In the genomic region with DNA sequence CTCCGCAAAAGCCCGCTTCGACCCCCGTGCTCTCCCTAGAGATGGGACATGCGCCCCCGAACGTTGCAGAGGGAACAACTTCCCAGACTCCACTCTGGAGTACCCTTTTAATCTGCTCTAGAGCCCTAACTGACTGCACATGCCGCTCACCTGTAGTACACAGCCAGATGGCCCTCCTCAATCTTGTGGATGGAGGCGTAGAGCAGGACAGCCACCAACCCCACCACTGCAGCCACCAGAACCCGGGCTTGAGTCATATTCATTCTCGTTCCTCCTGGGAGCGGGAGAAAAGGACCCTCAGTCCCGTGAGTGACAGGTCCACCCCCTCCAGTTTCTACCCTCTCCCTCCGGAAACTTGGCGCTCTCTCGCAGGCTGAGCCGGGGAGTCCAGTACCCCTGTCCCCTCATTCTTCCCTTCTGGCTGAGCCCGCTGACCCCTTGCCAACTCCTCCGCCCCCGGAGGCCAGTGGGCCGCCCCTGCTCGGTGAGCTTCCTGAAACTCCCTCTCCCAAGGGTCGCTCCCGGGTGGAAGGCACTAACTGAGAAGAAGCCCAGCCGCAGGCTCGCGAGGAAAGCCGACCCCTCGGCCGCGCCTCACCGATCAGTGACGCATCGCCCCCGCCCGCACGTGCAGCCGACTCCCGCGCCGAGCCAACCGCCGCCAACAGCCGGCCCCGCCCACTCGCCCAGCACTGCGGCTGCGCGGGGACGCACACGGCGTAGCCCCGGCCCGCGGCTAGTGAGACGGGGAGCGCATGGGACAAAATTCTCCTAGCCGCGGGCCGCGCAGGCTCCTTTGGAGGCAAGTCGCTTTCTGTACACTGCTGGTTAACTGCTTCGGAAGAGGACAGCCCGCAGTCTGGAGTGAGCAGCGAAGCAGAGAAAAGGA, we compare ENCODE assay signal across 8 cellular contexts. TPM values are rescaled to one million over a fixed set of nuclear protein-coding genes. Genes with fewer than 3 reads are reported as not detected.
DNase-seq lines count a peak whose midpoint lies in the region; ATAC-seq lines count a peak whose summit lies in the region.

A gene (minus strand): TSS at position 666 of the 889 bp plus-strand sequence. CDS start 403 bp downstream, at position 263.

- H4K20me1 ChIP-seq in Karpas-422 (ENCODE audit: insufficient read depth, low read depth, low read length), result no peaks in the 10 kb centered on the region

- H2AFZ ChIP-seq in Karpas-422 (ENCODE audit: low read length), result peak within 1 kb of the TSS; percentile 64; the same call in 1 of the 2 replicates

- H3K4me2 ChIP-seq in Karpas-422 (ENCODE audit: low read depth, low read length, poor library complexity, severe bottlenecking), result peak within 1 kb of the TSS; percentile 85

- peak within 1 kb of the TSS; percentile 96 for H3K27ac Mint-ChIP-seq in activated T-helper 1 cell treated with anti-CD3 and anti-CD28 coated beads, Interleukin-12 subunit alpha, Interleukin-12 subunit beta, Interleukin-2, Interleukin-4 antibody, amounts not matched to agents 30 ng/mL and 10 ng/mL and 1 ng/mL, durations not matched to agents 14 hours and 24 hours and 36 hours
- H3K27ac Mint-ChIP-seq in naive thymus-derived CD4-positive, alpha-beta T cell, result peak within 1 kb of the TSS; percentile 89 to 97 (median 95)
- H3K27ac Mint-ChIP-seq in stimulated activated memory B cell treated with anti-CD40 and anti-IgM and Interleukin-4, amounts not matched to agents 10 μg/mL and 1 μg/mL and 100 μg/mL, for 72 hours, result peak within 1 kb of the TSS; percentile 97

- H3K79me2 ChIP-seq in Karpas-422 (ENCODE audit: low read length), result peaks cover 91% of the 10 kb centered on the region

- H3K4me3 Mint-ChIP-seq in activated T-helper 1 cell treated with anti-CD3 and anti-CD28 coated beads, Interleukin-12 subunit alpha, Interleukin-12 subunit beta, Interleukin-2, Interleukin-4 antibody, amounts not matched to agents 30 ng/mL and 10 ng/mL and 1 ng/mL, durations not matched to agents 14 hours and 24 hours and 36 hours, result peak within 1 kb of the TSS; percentile 98
- H3K4me3 Mint-ChIP-seq in naive thymus-derived CD4-positive, alpha-beta T cell, result peak within 1 kb of the TSS; percentile 93 to 100 (median 96)
- peak within 1 kb of the TSS; percentile 93 for H3K4me3 Mint-ChIP-seq in stimulated activated memory B cell treated with anti-CD40 and anti-IgM and Interleukin-4, amounts not matched to agents 10 μg/mL and 1 μg/mL and 100 μg/mL, for 72 hours

- H3K4me1 Mint-ChIP-seq in activated T-helper 1 cell treated with anti-CD3 and anti-CD28 coated beads, Interleukin-12 subunit alpha, Interleukin-12 subunit beta, Interleukin-2, Interleukin-4 antibody, amounts not matched to agents 30 ng/mL and 10 ng/mL and 1 ng/mL, durations not matched to agents 14 hours and 24 hours and 36 hours (ENCODE audit: low read depth), result peaks cover 59% of the 10 kb centered on the region
- peaks cover 40 to 79% (median 62%) of the 10 kb centered on the region in 7 donors for H3K4me1 Mint-ChIP-seq in naive thymus-derived CD4-positive, alpha-beta T cell
- peaks cover 47% of the 10 kb centered on the region for H3K4me1 Mint-ChIP-seq in stimulated activated memory B cell treated with anti-CD40 and anti-IgM and Interleukin-4, amounts not matched to agents 10 μg/mL and 1 μg/mL and 100 μg/mL, for 72 hours

- no peaks in the 10 kb centered on the region for H3K27me3 ChIP-seq in Karpas-422 (ENCODE audit: low read length)
- no peaks in the 10 kb centered on the region for H3K27me3 ChIP-seq in naive thymus-derived CD4-positive, alpha-beta T cell (ENCODE audit: control insufficient read depth in 2 of 2, insufficient read depth in 2 of 2, low read length in 2 of 2)

- POLR2A ChIA-PET in naive thymus-derived CD4-positive, alpha-beta T cell (lab: Charles Lee), result interaction anchor here (0.6 to 2.0 kb wide), 3 partner anchors 10 to 341 kb away, joined by 3 to 4 read pairs (median 4); no protein-coding TSS in a partner anchor

- DNase-seq in DMS79 (lab: John Stamatoyannopoulos, UW) (peak; percentile 49), Karpas-422 (peak; percentile 98), RPMI7951 (ENCODE audit: low read depth) (peak; percentile 88), fibroblast of gingiva (ENCODE audit: low read depth) (peak; percentile 90)
- DNase-seq in activated T-helper 1 cell treated with anti-CD3 and anti-CD28 coated beads, Interleukin-12 subunit alpha, Interleukin-12 subunit beta, Interleukin-2, Interleukin-4 antibody, amounts not matched to agents 30 ng/mL and 10 ng/mL and 1 ng/mL, durations not matched to agents 14 hours and 24 hours and 36 hours (ENCODE audit: low spot score), result peak; percentile 90
- DNase-seq in naive thymus-derived CD4-positive, alpha-beta T cell, result peak; percentile 86 to 97 (median 91)

- peaks cover 36% of the 10 kb centered on the region for H3K36me3 Mint-ChIP-seq in activated T-helper 1 cell treated with anti-CD3 and anti-CD28 coated beads, Interleukin-12 subunit alpha, Interleukin-12 subunit beta, Interleukin-2, Interleukin-4 antibody, amounts not matched to agents 30 ng/mL and 10 ng/mL and 1 ng/mL, durations not matched to agents 14 hours and 24 hours and 36 hours (ENCODE audit: low read depth)
- peaks cover 6 to 30% (median 8%) of the 10 kb centered on the region in 5 donors for H3K36me3 Mint-ChIP-seq in naive thymus-derived CD4-positive, alpha-beta T cell
- peaks cover 25% of the 10 kb centered on the region for H3K36me3 Mint-ChIP-seq in stimulated activated memory B cell treated with anti-CD40 and anti-IgM and Interleukin-4, amounts not matched to agents 10 μg/mL and 1 μg/mL and 100 μg/mL, for 72 hours

- H3K27me3 Mint-ChIP-seq in activated T-helper 1 cell treated with anti-CD3 and anti-CD28 coated beads, Interleukin-12 subunit alpha, Interleukin-12 subunit beta, Interleukin-2, Interleukin-4 antibody, amounts not matched to agents 30 ng/mL and 10 ng/mL and 1 ng/mL, durations not matched to agents 14 hours and 24 hours and 36 hours (ENCODE audit: insufficient read depth), result no peaks in the 10 kb centered on the region
- no peaks in the 10 kb centered on the region for H3K27me3 Mint-ChIP-seq in naive thymus-derived CD4-positive, alpha-beta T cell
- H3K27me3 Mint-ChIP-seq in stimulated activated memory B cell treated with anti-CD40 and anti-IgM and Interleukin-4, amounts not matched to agents 10 μg/mL and 1 μg/mL and 100 μg/mL, for 72 hours, result no peaks in the 10 kb centered on the region

- peaks cover 38% of the 10 kb centered on the region for H3K4me1 ChIP-seq in Karpas-422 (ENCODE audit: low read length)
- H3K4me1 ChIP-seq in naive thymus-derived CD4-positive, alpha-beta T cell (ENCODE audit: control insufficient read depth in 2 of 2, insufficient read depth in 2 of 2, low read length in 2 of 2), result peaks cover 15 to 17% of the 10 kb centered on the region in 2 donors

- peak within 1 kb of the TSS; percentile 89 for H3K27ac ChIP-seq in Karpas-422 (ENCODE audit: low read length)
- peak within 1 kb of the TSS; percentile 84 for H3K27ac ChIP-seq in naive thymus-derived CD4-positive, alpha-beta T cell (ENCODE audit: low read depth, low read length)

- H3K9me2 ChIP-seq in Karpas-422 (replicated peaks; ENCODE audit: insufficient read depth, low read length), result no peaks in the 10 kb centered on the region

- CTCF ChIA-PET in naive thymus-derived CD4-positive, alpha-beta T cell (lab: Charles Lee), result interaction anchor here (0.6 kb wide), 1 partner anchor 59 kb away, joined by 3 read pairs; no protein-coding TSS in a partner anchor

- H3K9ac ChIP-seq in Karpas-422 (ENCODE audit: low read length), result peak within 1 kb of the TSS; percentile 93

- intact Hi-C loops in activated T-helper 1 cell treated with anti-CD3 and anti-CD28 coated beads, Interleukin-12 subunit alpha, Interleukin-12 subunit beta, Interleukin-2, Interleukin-4 antibody, amounts not matched to agents 30 ng/mL and 10 ng/mL and 1 ng/mL, durations not matched to agents 14 hours and 24 hours and 36 hours (cut with micrococcal nuclease), result loop anchor here (1.0 to 10.0 kb wide), 14 partner anchors 11 to 755 kb away; a partner anchor contains a TSS
- intact Hi-C loops in naive thymus-derived CD4-positive, alpha-beta T cell (cut with micrococcal nuclease), result loop anchor here (1.0 to 10.0 kb wide), 13 partner anchors 17 to 1167 kb away; a partner anchor contains a TSS

- H3K9me3 Mint-ChIP-seq in activated T-helper 1 cell treated with anti-CD3 and anti-CD28 coated beads, Interleukin-12 subunit alpha, Interleukin-12 subunit beta, Interleukin-2, Interleukin-4 antibody, amounts not matched to agents 30 ng/mL and 10 ng/mL and 1 ng/mL, durations not matched to agents 14 hours and 24 hours and 36 hours, result no peaks in the 10 kb centered on the region
- H3K9me3 Mint-ChIP-seq in naive thymus-derived CD4-positive, alpha-beta T cell, result no peaks in the 10 kb centered on the region
- H3K9me3 Mint-ChIP-seq in stimulated activated memory B cell treated with anti-CD40 and anti-IgM and Interleukin-4, amounts not matched to agents 10 μg/mL and 1 μg/mL and 100 μg/mL, for 72 hours, result no peaks in the 10 kb centered on the region

- H3K4me3 ChIP-seq in Karpas-422 (ENCODE audit: low read length), result peak within 1 kb of the TSS; percentile 81
- peak within 1 kb of the TSS; percentile 96 for H3K4me3 ChIP-seq in naive thymus-derived CD4-positive, alpha-beta T cell (ENCODE audit: low read length)

- no peaks in the 10 kb centered on the region for H3K9me3 ChIP-seq in Karpas-422 (ENCODE audit: low read length)
- H3K9me3 ChIP-seq in naive thymus-derived CD4-positive, alpha-beta T cell (ENCODE audit: control insufficient read depth in 2 of 3, low read length in 3 of 3), result no peaks in the 10 kb centered on the region

- ATAC-seq in GM21786 (IDR thresholded peaks at IDR 0.05; ENCODE audit: unreplicated experiment), result peak; percentile 82
- peak; percentile 96 for ATAC-seq in naive thymus-derived CD4-positive, alpha-beta T cell
- ATAC-seq in stimulated activated memory B cell treated with anti-CD40 and anti-IgM and Interleukin-4, amounts not matched to agents 10 μg/mL and 1 μg/mL and 100 μg/mL, for 72 hours, result peak; percentile 97

- peaks cover 49% of the 10 kb centered on the region for H3K36me3 ChIP-seq in Karpas-422 (ENCODE audit: insufficient read depth, low read length)
- H3K36me3 ChIP-seq in naive thymus-derived CD4-positive, alpha-beta T cell (ENCODE audit: control insufficient read depth in 2 of 3, insufficient read depth in 3 of 3, low read length in 3 of 3), result peaks cover 0 to 3% (median 0%) of the 10 kb centered on the region in 3 experiments

RNA-seq across cellular contexts. Expression of the gene that starts here (rescaled TPM):
- total RNA-seq in Karpas-422 (2014; rRNA removed; shearing (Covaris generic); ENCODE audit: low replicate concordance), result 8.3 and 9.0 TPM in 2 replicates
- total RNA-seq in RPMI7951 (2014; rRNA removed; shearing (Covaris generic)), result 38.8 and 42.5 TPM in 2 replicates
- 16.6 and 19.4 TPM in 2 replicates for total RNA-seq in activated T-helper 1 cell treated with anti-CD3 and anti-CD28 coated beads, Interleukin-12 subunit alpha, Interleukin-12 subunit beta, Interleukin-2, Interleukin-4 antibody, amounts not matched to agents 30 ng/mL and 10 ng/mL and 1 ng/mL, durations not matched to agents 14 hours and 24 hours and 36 hours
- total RNA-seq in naive thymus-derived CD4-positive, alpha-beta T cell, result 10 to 100 TPM in 3 of 5 experiments, 1 to 10 TPM in 2; 3.9 to 17.0 (median 12.4) TPM
- 10 to 100 TPM; 11.3 to 19.3 TPM for polyA plus RNA-seq in naive thymus-derived CD4-positive, alpha-beta T cell

Comparison
In these comparisons a context has a peak if more than half of its experiments do, and no peak if none do; other contexts are left out.
1. Peak in every context shown above with its lines: DNase-seq, ATAC-seq, H3K4me3 ChIP-seq and H3K27ac ChIP-seq.